Comparison of ENCODE assay signal across 13 cellular contexts in genomic region chr22:32020117-32020516, GRCh38. TPM values are rescaled to one million over a fixed set of nuclear protein-coding genes. Genes with fewer than 3 reads are reported as not detected.
DNase-seq lines count a peak whose midpoint lies in the region; ATAC-seq and TF ChIP-seq lines count a peak whose summit lies in the region.
"Had no signal": no experiment of that assay in that cellular context is flagged by ENCODE, and none has a peak within 500 bp of the region (broad histone marks: within the 10 kb centered on the region; RNA-seq: fewer than 3 reads in every experiment).

No MANE protein-coding gene starts in this region.

- H3K27me3 ChIP-seq in RWPE2 (ENCODE audit: insufficient read depth, poor library complexity, severe bottlenecking), result no peaks in the 10 kb centered on the region
- H3K27me3 ChIP-seq: vagina had no signal

- intact Hi-C loops in activated CD4-positive, alpha-beta T cell treated with anti-CD3 and anti-CD28 coated beads for 36 hours (cut with DNase I, micrococcal nuclease), result loop anchor here in 1 of 2 experiments (1.0 to 5.0 kb wide), 2 partner anchors 31 to 357 kb away; no protein-coding TSS in a partner anchor

- H3K27ac Mint-ChIP-seq in activated CD4-positive, alpha-beta T cell treated with anti-CD3 and anti-CD28 coated beads for 36 hours, result no peak overlapping the region
- H3K27ac Mint-ChIP-seq in chondrocyte (ENCODE audit: unreplicated experiment), result no peak overlapping the region

- no peak overlapping the region for H3K4me3 Mint-ChIP-seq in activated CD4-positive, alpha-beta T cell treated with anti-CD3 and anti-CD28 coated beads for 36 hours
- H3K4me3 Mint-ChIP-seq in chondrocyte (ENCODE audit: unreplicated experiment), result no peak overlapping the region

- peaks cover 2% of the 10 kb centered on the region for H3K9me3 Mint-ChIP-seq in activated CD4-positive, alpha-beta T cell treated with anti-CD3 and anti-CD28 coated beads for 36 hours (ENCODE audit: low read depth)
- no peaks in the 10 kb centered on the region for H3K9me3 Mint-ChIP-seq in chondrocyte (ENCODE audit: low read depth)

- no peak overlapping the region for H3K27ac ChIP-seq in RWPE2 (ENCODE audit: poor library complexity, severe bottlenecking)
- H3K27ac ChIP-seq: vagina had no signal

- H3K4me1 Mint-ChIP-seq in activated CD4-positive, alpha-beta T cell treated with anti-CD3 and anti-CD28 coated beads for 36 hours, result peaks cover 8% of the 10 kb centered on the region
- peaks cover 11% of the 10 kb centered on the region for H3K4me1 Mint-ChIP-seq in chondrocyte (ENCODE audit: low read depth)

- no peaks in the 10 kb centered on the region for H3K9me3 ChIP-seq in RWPE2 (ENCODE audit: severe bottlenecking)
- H3K9me3 ChIP-seq: vagina had no signal

- H3K36me3 ChIP-seq in RWPE2 (ENCODE audit: low read depth), result no peaks in the 10 kb centered on the region
- H3K36me3 ChIP-seq: vagina had no signal

- no peak for TF ChIP-seq CTCF in RWPE2 (IDR thresholded peaks at IDR 0.05; ENCODE audit: poor library complexity, severe bottlenecking)
- no peak for TF ChIP-seq CTCF in fibroblast of pulmonary artery (IDR thresholded peaks at IDR 0.05; ENCODE audit: low read length, missing control alignments)
- no peak for TF ChIP-seq CTCF in chondrocyte (IDR thresholded peaks at IDR 0.05)

- H3K36me3 Mint-ChIP-seq in activated CD4-positive, alpha-beta T cell treated with anti-CD3 and anti-CD28 coated beads for 36 hours (ENCODE audit: low read depth), result no peaks in the 10 kb centered on the region
- no peaks in the 10 kb centered on the region for H3K36me3 Mint-ChIP-seq in chondrocyte (ENCODE audit: low read depth)

- peak; percentile 86 for ATAC-seq in activated CD4-positive, alpha-beta T cell treated with anti-CD3 and anti-CD28 coated beads for 36 hours
- peak; percentile 91 for ATAC-seq in RWPE2 (ENCODE audit: low read depth)
- no peak for ATAC-seq in GM18517 (IDR thresholded peaks at IDR 0.05; ENCODE audit: unreplicated experiment)

- no peak overlapping the region for H3K4me3 ChIP-seq in RWPE2 (ENCODE audit: severe bottlenecking)
- H3K4me3 ChIP-seq in fibroblast of pulmonary artery (replicated peaks; ENCODE audit: low read depth, low read length), result no peak overlapping the region
- H3K4me3 ChIP-seq: lung, vagina had no signal

- no peak for DNase-seq in activated CD4-positive, alpha-beta T cell treated with anti-CD3 and anti-CD28 coated beads for 36 hours
- DNase-seq in activated CD4-positive, alpha-beta T cell treated with anti-CD3 and anti-CD28 coated beads for 4 hours, result no peak
- DNase-seq in RWPE2 (ENCODE audit: low spot score) (no peak), fibroblast of pulmonary artery (ENCODE audit: low read depth) (peak; percentile 74), smooth muscle cell of the brain vasculature (ENCODE audit: low read depth, low spot score) (peak; percentile 50), chondrocyte (ENCODE audit: low spot score) (no peak), NCI-H2029 (lab: John Stamatoyannopoulos, UW) (no peak)
- DNase-seq: activated CD4-positive, alpha-beta T cell treated with anti-CD3 and anti-CD28 coated beads, Interleukin-2, amount 50 U/mL, for 4 hours; erythroblast; NCI-H446 had no signal

- H3K27me3 Mint-ChIP-seq in activated CD4-positive, alpha-beta T cell treated with anti-CD3 and anti-CD28 coated beads for 36 hours, result peaks cover 26% of the 10 kb centered on the region
- H3K27me3 Mint-ChIP-seq in chondrocyte (ENCODE audit: low read depth), result peaks cover 16% of the 10 kb centered on the region

- POLR2A ChIA-PET in activated CD4-positive, alpha-beta T cell treated with anti-CD3 and anti-CD28 coated beads for 36 hours (lab: Charles Lee), result no interaction called here

- peaks cover 21% of the 10 kb centered on the region for H3K4me1 ChIP-seq in RWPE2 (ENCODE audit: insufficient read depth, poor library complexity, severe bottlenecking)
- H3K4me1 ChIP-seq: vagina had no signal

- CTCF ChIA-PET in activated CD4-positive, alpha-beta T cell treated with anti-CD3 and anti-CD28 coated beads for 36 hours (lab: Charles Lee), result no interaction called here

RNA-seq across cellular contexts. Expression of gene SLC5A1, which starts 22.9 kb away (rescaled TPM):
- not detected for total RNA-seq in activated CD4-positive, alpha-beta T cell treated with anti-CD3 and anti-CD28 coated beads for 36 hours
- 0.23 TPM in 1 of 3 replicates, not detected in the others for total RNA-seq in chondrocyte

Comparison
In these comparisons a context has a peak if more than half of its experiments do, and no peak if none do; other contexts are left out.
1. DNase-seq: peak in fibroblast of pulmonary artery (single experiment) and smooth muscle cell of the brain vasculature (single experiment); none in activated CD4-positive, alpha-beta T cell treated with anti-CD3 and anti-CD28 coated beads for 36 hours (single experiment), activated CD4-positive, alpha-beta T cell treated with anti-CD3 and anti-CD28 coated beads for 4 hours (0 of 2), RWPE2 (single experiment), chondrocyte (single experiment) and NCI-H2029 (single experiment).